Comparison of ENCODE assay signal across 8 cellular contexts in the genomic region with DNA sequence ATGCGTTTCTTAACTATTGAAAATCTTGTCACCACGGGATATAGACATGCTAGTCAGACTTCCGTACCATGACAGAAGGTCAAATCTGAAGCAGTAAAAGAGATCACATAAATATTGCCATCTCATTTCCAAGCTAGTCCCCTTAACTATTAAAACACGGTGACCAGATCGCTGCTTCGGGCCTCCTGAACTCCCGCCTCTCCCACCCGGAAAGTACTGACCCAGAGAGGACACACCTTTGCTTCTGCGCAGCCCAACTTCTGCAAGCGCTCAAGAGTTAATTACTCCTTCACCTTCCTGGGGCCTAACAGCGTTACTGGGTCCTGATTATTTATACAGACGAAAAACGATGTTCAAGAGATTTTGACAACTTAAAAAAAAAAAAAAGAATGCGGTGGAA. TPM values are rescaled to one million over a fixed set of nuclear protein-coding genes. Genes with fewer than 3 reads are reported as not detected.
DNase-seq lines count a peak whose midpoint lies in the region; ATAC-seq and TF ChIP-seq lines count a peak whose summit lies in the region.

No MANE protein-coding gene starts in this region.

- no peaks in the 10 kb centered on the region for H3K27me3 ChIP-seq in upper lobe of right lung

- H3K36me3 ChIP-seq in upper lobe of right lung, result peaks cover 15% of the 10 kb centered on the region

- no peaks in the 10 kb centered on the region for H3K9me3 ChIP-seq in upper lobe of right lung

- no peak for ATAC-seq in upper lobe of right lung
- no peak for ATAC-seq in HG03460 (IDR thresholded peaks at IDR 0.05; ENCODE audit: unreplicated experiment)
- no peak for ATAC-seq in GM21723 (IDR thresholded peaks at IDR 0.05; ENCODE audit: unreplicated experiment)
- no peak for ATAC-seq in HG02870 (IDR thresholded peaks at IDR 0.05; ENCODE audit: unreplicated experiment)

- peak overlapping the region; percentile 80 for H3K27ac ChIP-seq in upper lobe of right lung

- H3K4me3 ChIP-seq in AG10803 (ENCODE audit: low read length) (peak overlapping the region; percentile 62), HFF-Myc (replicated peaks; ENCODE audit: low read depth, low read length) (peak overlapping the region; percentile 40), upper lobe of right lung (peak overlapping the region; percentile 68)

- DNase-seq in AG10803 (ENCODE audit: low read depth) (no peak), HFF-Myc (ENCODE audit: extremely low read depth, low read depth) (no peak), astrocyte of the hippocampus (ENCODE audit: low read depth, low spot score) (peak; percentile 38), medulla oblongata (ENCODE audit: extremely low spot score) (peak; percentile 44), upper lobe of right lung (no peak)

- intact Hi-C loops in upper lobe of right lung (cut with DNase I), result loop anchor here (5.0 kb wide), 1 partner anchor 115 kb away; a partner anchor contains a TSS

- no peak for TF ChIP-seq CTCF in AG10803 (conservative IDR thresholded peaks at IDR 0.05; ENCODE audit: low read length)
- no peak for TF ChIP-seq CTCF in HFF-Myc (IDR thresholded peaks at IDR 0.05; ENCODE audit: low read depth, low read length, missing control alignments)
- no peak for TF ChIP-seq CTCF in upper lobe of right lung (IDR thresholded peaks at IDR 0.05)

- H3K4me1 ChIP-seq in upper lobe of right lung, result peaks cover 54% of the 10 kb centered on the region

RNA-seq across cellular contexts. Expression of a gene that starts 0.7 kb away (rescaled TPM):
- total RNA-seq in upper lobe of right lung, result 183 TPM

RNA-seq across cellular contexts. Expression of a gene that starts 29.3 kb away (rescaled TPM):
- total RNA-seq in upper lobe of right lung, result 67.8 TPM

Comparison
In these comparisons a context has a peak if more than half of its experiments do, and no peak if none do; other contexts are left out.
1. DNase-seq: peak in astrocyte of the hippocampus (single experiment) and medulla oblongata (single experiment); none in AG10803 (single experiment), HFF-Myc (single experiment) and upper lobe of right lung (single experiment).
2. Peak in every context shown above with its lines, with median percentiles within 50 percentile points of each other: H3K4me3 ChIP-seq.